In the genomic region with DNA sequence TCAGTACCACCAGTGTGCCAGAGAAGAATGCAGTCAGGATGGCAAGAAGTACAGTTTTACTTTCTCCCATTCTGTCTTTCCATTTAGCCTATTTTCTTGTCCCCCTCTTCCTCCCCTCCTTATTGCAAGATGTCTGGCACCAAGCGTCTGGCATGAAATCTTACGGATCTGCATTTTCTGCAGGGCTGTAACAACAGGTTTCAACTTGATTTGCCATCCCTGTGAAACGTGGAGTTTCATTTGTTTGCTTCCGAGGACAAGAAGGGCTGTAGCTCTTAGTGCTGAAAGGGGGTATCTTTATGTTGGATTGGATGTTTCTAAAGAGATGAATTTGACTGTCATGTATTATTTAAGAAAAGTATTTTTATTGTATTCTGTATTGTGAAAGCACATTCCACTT, we compare ENCODE assay signal across 20 cellular contexts.
"Had no signal": no experiment of that assay in that cellular context is flagged by ENCODE, and none has a peak within 500 bp of the region (broad histone marks: within the 10 kb centered on the region; RNA-seq: fewer than 3 reads in every experiment).

No MANE protein-coding gene starts in this region.

- H3K27me3 Mint-ChIP-seq: activated CD4-positive, alpha-beta memory T cell treated with anti-CD3 and anti-CD28 coated beads for 36 hours; activated CD4-positive, alpha-beta T cell treated with anti-CD3 and anti-CD28 coated beads for 36 hours; T-helper 17 cell had no signal

- H3K36me3 ChIP-seq: gastroesophageal sphincter, heart right ventricle, lower lobe of right lung, pancreas, tibial artery, uterus had no signal

- DNase-seq: activated CD4-positive, alpha-beta memory T cell treated with anti-CD3 and anti-CD28 coated beads for 36 hours; activated CD4-positive, alpha-beta T cell treated with anti-CD3 and anti-CD28 coated beads for 36 hours; activated CD8-positive, alpha-beta memory T cell treated with anti-CD3 and anti-CD28 coated beads, Interleukin-2, amount 50 U/mL, for 48 hours; activated naive CD4-positive, alpha-beta T cell; caudate nucleus; cortex of kidney; effector CD4-positive, alpha-beta T cell; heart right ventricle; left colon; lower lobe of right lung; pancreas; retina; stimulated activated CD4-positive, alpha-beta T cell treated with anti-CD3 and anti-CD28 coated beads, Interleukin-12 subunit alpha, Interleukin-12 subunit beta, amount 100 ng/mL, for 4 hours; stimulated activated CD4-positive, alpha-beta T cell treated with anti-CD3 and anti-CD28 coated beads, Interleukin-2, amount 100 ng/mL, for 24 hours; T-helper 17 cell; tibial artery; uterus had no signal

- H3K4me1 ChIP-seq: gastroesophageal sphincter, heart right ventricle, lower lobe of right lung, pancreas, tibial artery, uterus had no signal

- H3K9me3 Mint-ChIP-seq: activated CD4-positive, alpha-beta memory T cell treated with anti-CD3 and anti-CD28 coated beads for 36 hours; activated T-helper 1 cell treated with anti-CD3 and anti-CD28 coated beads, Interleukin-12 subunit alpha, Interleukin-12 subunit beta, Interleukin-2, Interleukin-4 antibody, amounts not matched to agents 30 ng/mL and 10 ng/mL and 1 ng/mL, durations not matched to agents 14 hours and 24 hours and 36 hours; mesothelial cell of epicardium had no signal

- ATAC-seq: activated CD4-positive, alpha-beta T cell treated with anti-CD3 and anti-CD28 coated beads for 36 hours; gastroesophageal sphincter; heart right ventricle; left colon; lower lobe of right lung; pancreas; T-helper 17 cell had no signal

- H3K27ac ChIP-seq: gastroesophageal sphincter, heart right ventricle, lower lobe of right lung, pancreas, tibial artery, uterus had no signal

- H3K27ac Mint-ChIP-seq: activated CD4-positive, alpha-beta memory T cell treated with anti-CD3 and anti-CD28 coated beads for 36 hours; activated CD4-positive, alpha-beta T cell treated with anti-CD3 and anti-CD28 coated beads for 36 hours; activated T-helper 1 cell treated with anti-CD3 and anti-CD28 coated beads, Interleukin-12 subunit alpha, Interleukin-12 subunit beta, Interleukin-2, Interleukin-4 antibody, amounts not matched to agents 30 ng/mL and 10 ng/mL and 1 ng/mL, durations not matched to agents 14 hours and 24 hours and 36 hours; mesothelial cell of epicardium; T-helper 17 cell had no signal

- H3K9me3 ChIP-seq: gastroesophageal sphincter, heart right ventricle, lower lobe of right lung, pancreas, tibial artery, uterus had no signal

- H3K4me3 ChIP-seq: gastroesophageal sphincter, heart right ventricle, lower lobe of right lung, pancreas, tibial artery, uterus had no signal

- H3K36me3 Mint-ChIP-seq: activated CD4-positive, alpha-beta memory T cell treated with anti-CD3 and anti-CD28 coated beads for 36 hours; mesothelial cell of epicardium had no signal

- H3K27me3 ChIP-seq: uterus had no signal

- H3K4me3 Mint-ChIP-seq: activated CD4-positive, alpha-beta memory T cell treated with anti-CD3 and anti-CD28 coated beads for 36 hours; activated CD4-positive, alpha-beta T cell treated with anti-CD3 and anti-CD28 coated beads for 36 hours; activated T-helper 1 cell treated with anti-CD3 and anti-CD28 coated beads, Interleukin-12 subunit alpha, Interleukin-12 subunit beta, Interleukin-2, Interleukin-4 antibody, amounts not matched to agents 30 ng/mL and 10 ng/mL and 1 ng/mL, durations not matched to agents 14 hours and 24 hours and 36 hours; mesothelial cell of epicardium; T-helper 17 cell had no signal
